Comparison of ENCODE assay signal across 11 cellular contexts in genomic region chr6:107740496-107741190, GRCh38.
DNase-seq lines count a peak whose midpoint lies in the region; ATAC-seq and TF ChIP-seq lines count a peak whose summit lies in the region.
"Had no signal": no experiment of that assay in that cellular context is flagged by ENCODE, and none has a peak within 500 bp of the region (broad histone marks: within the 10 kb centered on the region; RNA-seq: fewer than 3 reads in every experiment).

No MANE protein-coding gene starts in this region.

- TF ChIP-seq CTCF in WI38 (IDR thresholded peaks at IDR 0.05; ENCODE audit: low read depth, low read length) (no peak), body of pancreas (IDR thresholded peaks at IDR 0.05) (no peak)

- intact Hi-C loops in body of pancreas (cut with DNase I) = no loop called here

- 83 to 85% methylated on average over 9 of the region's 9 CpGs for WGBS in body of pancreas, 2 donors
- no CpG with 5 or more reads among the region's 9 CpGs for WGBS in neuronal stem cell (ENCODE audit: extremely low coverage in 2 of 2, insufficient read length in 2 of 2, insufficient replicate concordance in 1 of 2), 2 donors

- H2BK120ac ChIP-seq in neuronal stem cell (ENCODE audit: low read depth, low read length) = no peak overlapping the region

- H3K36me3 ChIP-seq in mucosa of rectum (ENCODE audit: control insufficient read depth in 2 of 2, insufficient read depth in 2 of 2, low read length in 2 of 2) = no peaks in the 10 kb centered on the region
- no peaks in the 10 kb centered on the region for H3K36me3 ChIP-seq in body of pancreas (replicated peaks in 1 of 2; ENCODE audit: insufficient read depth in 1 of 2, low read depth in 2 of 2)
- H3K36me3 ChIP-seq in neuronal stem cell (replicated peaks in 1 of 2; ENCODE audit: control insufficient read depth in 2 of 2, insufficient read depth in 2 of 2, low read length in 2 of 2) = no peaks in the 10 kb centered on the region

- ATAC-seq in GM19438 (IDR thresholded peaks at IDR 0.05; ENCODE audit: low read depth, unreplicated experiment) = peak; percentile 70
- no peak for ATAC-seq in body of pancreas

- H3K4me1 ChIP-seq in mucosa of rectum (ENCODE audit: control insufficient read depth in 2 of 2, insufficient read depth in 2 of 2, low read length in 2 of 2) = peaks cover 2 to 4% of the 10 kb centered on the region in 2 donors
- no peaks in the 10 kb centered on the region for H3K4me1 ChIP-seq in body of pancreas
- no peaks in the 10 kb centered on the region for H3K4me1 ChIP-seq in neuronal stem cell (ENCODE audit: control insufficient read depth in 2 of 2, insufficient read depth in 1 of 2, low read depth in 1 of 2, low read length in 2 of 2)
- H3K4me1 ChIP-seq: tibial nerve had no signal

- H3K14ac ChIP-seq in neuronal stem cell (ENCODE audit: low read length) = no peak overlapping the region

- H3K27me3 ChIP-seq in mucosa of rectum (ENCODE audit: control insufficient read depth in 2 of 2, insufficient read depth in 2 of 2, low read length in 2 of 2) (no peaks in the 10 kb centered on the region), body of pancreas (no peaks in the 10 kb centered on the region), neuronal stem cell (ENCODE audit: control insufficient read depth in 3 of 3, insufficient read depth in 3 of 3, low read depth in 1 of 3, low read length in 3 of 3) (peaks cover 0 to 42% (median 0%) of the 10 kb centered on the region in 3 experiments)
- H3K27me3 ChIP-seq: tibial nerve had no signal

- no peak overlapping the region for H3K18ac ChIP-seq in neuronal stem cell (ENCODE audit: low read length)

- no peaks in the 10 kb centered on the region for H3K9me3 ChIP-seq in mucosa of rectum (ENCODE audit: control insufficient read depth in 2 of 2, low read length in 2 of 2)
- no peaks in the 10 kb centered on the region for H3K9me3 ChIP-seq in body of pancreas
- H3K9me3 ChIP-seq in neuronal stem cell (replicated peaks in 1 of 2; ENCODE audit: control insufficient read depth in 2 of 2, insufficient read depth in 1 of 2, low read depth in 1 of 2, low read length in 2 of 2) = no peaks in the 10 kb centered on the region
- H3K9me3 ChIP-seq: tibial nerve had no signal

- H4K8ac ChIP-seq in neuronal stem cell (ENCODE audit: low read depth, low read length) = no peak overlapping the region

- no peak overlapping the region for H3K4ac ChIP-seq in neuronal stem cell (ENCODE audit: low read length)

- peak; percentile 9 for DNase-seq in EH (ENCODE audit: low read depth)
- no peak for DNase-seq in body of pancreas
- no peak for DNase-seq in activated gamma-delta T cell treated with Interleukin-2 at 50 U/mL for 16 hours
- DNase-seq in neuronal stem cell (ENCODE audit: low spot score) = no peak
- DNase-seq in CD1c-positive myeloid dendritic cell (ENCODE audit: extremely low spot score) = no peak
- DNase-seq: effector CD4-positive, alpha-beta T cell; kidney glomerular epithelial cell had no signal

- H3K4me2 ChIP-seq in neuronal stem cell (ENCODE audit: insufficient read depth, low read length, poor library complexity, severe bottlenecking) = no peak overlapping the region

- H2BK12ac ChIP-seq in neuronal stem cell (ENCODE audit: low read length) = no peak overlapping the region

- H3K79me1 ChIP-seq in neuronal stem cell (ENCODE audit: low read depth, low read length) = no peaks in the 10 kb centered on the region

- no peak for TF ChIP-seq POLR2A in body of pancreas (IDR thresholded peaks at IDR 0.05)

- peak overlapping the region; percentile 13 to 45 for H3K27ac ChIP-seq in mucosa of rectum (ENCODE audit: low read depth in 2 of 2, low read length in 2 of 2)
- H3K27ac ChIP-seq in body of pancreas = no peak overlapping the region
- no peak overlapping the region for H3K27ac ChIP-seq in neuronal stem cell (replicated peaks; ENCODE audit: low read length)

- peak overlapping the region in 1 of 2 donors; percentile 16 for H3K9ac ChIP-seq in mucosa of rectum (ENCODE audit: low read depth in 1 of 2, low read length in 2 of 2)
- no peak overlapping the region for H3K9ac ChIP-seq in neuronal stem cell (ENCODE audit: low read depth, low read length, poor library complexity)

- no peak overlapping the region for H2BK15ac ChIP-seq in neuronal stem cell (ENCODE audit: low read length)

- no peak overlapping the region for H2AFZ ChIP-seq in neuronal stem cell (ENCODE audit: low read length)

- no peak overlapping the region for H2AK5ac ChIP-seq in neuronal stem cell (ENCODE audit: low read depth, low read length)

- H4K91ac ChIP-seq in neuronal stem cell (ENCODE audit: low read depth, low read length, poor library complexity) = no peak overlapping the region

- no peak overlapping the region for H2BK5ac ChIP-seq in neuronal stem cell (ENCODE audit: low read length)

- H3K4me3 ChIP-seq in WI38 (ENCODE audit: low read depth, low read length) (peak overlapping the region; percentile 20), mucosa of rectum (ENCODE audit: low read length in 2 of 2) (peak overlapping the region in 1 of 2 donors; percentile 61), body of pancreas (no peak overlapping the region), neuronal stem cell (ENCODE audit: low read length in 2 of 2) (no peak overlapping the region)
- H3K4me3 ChIP-seq: tibial nerve had no signal

- no peak overlapping the region for H3K23ac ChIP-seq in neuronal stem cell (ENCODE audit: low read depth, low read length, poor library complexity)

Comparison
In these comparisons a context has a peak if more than half of its experiments do, and no peak if none do; other contexts are left out.
1. H3K27ac ChIP-seq: peak in mucosa of rectum (2 of 2); none in body of pancreas (0 of 4) and neuronal stem cell (single experiment).